Comparison of ENCODE assay signal across 17 cellular contexts in genomic region chr22:20526305-20526627, GRCh38. TPM values are rescaled to one million over a fixed set of nuclear protein-coding genes. Genes with fewer than 3 reads are reported as not detected.
A peak's percentile ranks its signal among the peaks of the same experiment; 100 is the strongest.
DNase-seq lines count a peak whose midpoint lies in the region; ATAC-seq, FAIRE-seq and TF ChIP-seq lines count a peak whose summit lies in the region.
"Had no signal": no experiment of that assay in that cellular context is flagged by ENCODE, and none has a peak within 500 bp of the region (broad histone marks: within the 10 kb centered on the region; RNA-seq: fewer than 3 reads in every experiment).

No MANE protein-coding gene starts in this region.

- H3K79me1 ChIP-seq in mesenchymal stem cell (replicated peaks; ENCODE audit: low read length, poor library complexity, severe bottlenecking), result no peaks in the 10 kb centered on the region

- H3K27ac Mint-ChIP-seq in activated CD4-positive, alpha-beta memory T cell treated with anti-CD3 and anti-CD28 coated beads, Interleukin-2, amount 10 ng/mL, durations not matched to agents 7 days and 5 days, result no peak overlapping the region
- H3K27ac Mint-ChIP-seq: activated naive CD4-positive, alpha-beta T cell treated with anti-CD3 and anti-CD28 coated beads, Interleukin-2, amount 50 U/mL, for 24 hours; IgD-negative memory B cell had no signal

- peak overlapping the region in 1 of 2 experiments; percentile 14 for H3K4ac ChIP-seq in mesenchymal stem cell (ENCODE audit: low read depth in 1 of 2, low read length in 2 of 2)

- H3K36me3 ChIP-seq in left ventricle myocardium inferior (peaks cover 15% of the 10 kb centered on the region), adrenal gland (replicated peaks in 1 of 2) (peaks cover 0 to 7% of the 10 kb centered on the region in 2 donors), mesenchymal stem cell (ENCODE audit: control insufficient read depth in 1 of 2, insufficient read depth in 2 of 2, low read depth in 1 of 2, low read length in 2 of 2) (peaks cover 27 to 28% of the 10 kb centered on the region in 2 experiments)

- TF ChIP-seq POLR2A in adrenal gland (IDR thresholded peaks at IDR 0.05) (no peak), GM12891 (IDR thresholded peaks at IDR 0.05; ENCODE audit: low read depth, low read length) (no peak)

- H2BK5ac ChIP-seq in mesenchymal stem cell (ENCODE audit: low read depth, low read length, poor library complexity, severe bottlenecking), result no peak overlapping the region

- H3K27ac ChIP-seq in left ventricle myocardium inferior (replicated peaks) (peak overlapping the region; percentile 28), adrenal gland (peak overlapping the region in 3 of 5 donors; percentile 43 to 52 (median 48)), mesenchymal stem cell (ENCODE audit: low read length, poor library complexity, severe bottlenecking) (peak overlapping the region; percentile 92)

- H3K4me1 Mint-ChIP-seq in activated CD4-positive, alpha-beta memory T cell treated with anti-CD3 and anti-CD28 coated beads, Interleukin-2, amount 10 ng/mL, durations not matched to agents 7 days and 5 days, result peaks cover 47% of the 10 kb centered on the region

- no peak overlapping the region for H2BK15ac ChIP-seq in mesenchymal stem cell (ENCODE audit: low read depth, poor library complexity, severe bottlenecking)

- no peaks in the 10 kb centered on the region for H3K9me3 Mint-ChIP-seq in activated CD4-positive, alpha-beta memory T cell treated with anti-CD3 and anti-CD28 coated beads, Interleukin-2, amount 10 ng/mL, durations not matched to agents 7 days and 5 days
- H3K9me3 Mint-ChIP-seq: activated naive CD4-positive, alpha-beta T cell treated with anti-CD3 and anti-CD28 coated beads, Interleukin-2, amount 50 U/mL, for 24 hours; IgD-negative memory B cell; stimulated activated naive CD8-positive, alpha-beta T cell treated with anti-CD3 and anti-CD28 coated beads, Interleukin-15, Interleukin-2, amounts not matched to agents 100 ng/mL and 50 ng/mL, for 24 hours had no signal

- H3K18ac ChIP-seq in mesenchymal stem cell (ENCODE audit: low read depth in 1 of 2, low read length in 2 of 2), result no peak overlapping the region

- peak overlapping the region; percentile 60 for H3K9ac ChIP-seq in mesenchymal stem cell (ENCODE audit: low read length)

- H3K14ac ChIP-seq in mesenchymal stem cell (ENCODE audit: low read length in 2 of 2), result no peak overlapping the region

- no peak for TF ChIP-seq CTCF in left ventricle myocardium inferior (IDR thresholded peaks at IDR 0.05; ENCODE audit: borderline replicate concordance)
- TF ChIP-seq CTCF in adrenal gland (IDR thresholded peaks at IDR 0.05), result no peak

- no peak overlapping the region for H2BK120ac ChIP-seq in mesenchymal stem cell (ENCODE audit: low read depth, low read length)

- H3K36me3 Mint-ChIP-seq in activated CD4-positive, alpha-beta memory T cell treated with anti-CD3 and anti-CD28 coated beads, Interleukin-2, amount 10 ng/mL, durations not matched to agents 7 days and 5 days (ENCODE audit: low read depth), result peaks cover 51% of the 10 kb centered on the region

- CTCF ChIA-PET in activated CD4-positive, alpha-beta memory T cell treated with anti-CD3 and anti-CD28 coated beads, Interleukin-2, amount 10 ng/mL, durations not matched to agents 7 days and 5 days (lab: Charles Lee), result interaction anchor here (2.5 kb wide), 1 partner anchor 45 kb away, joined by 7 read pairs; no protein-coding TSS in a partner anchor

- no peak overlapping the region for H3K4me2 ChIP-seq in mesenchymal stem cell (ENCODE audit: low read length, poor library complexity, severe bottlenecking)

- no peak overlapping the region for H3K4me3 Mint-ChIP-seq in activated CD4-positive, alpha-beta memory T cell treated with anti-CD3 and anti-CD28 coated beads, Interleukin-2, amount 10 ng/mL, durations not matched to agents 7 days and 5 days
- H3K4me3 Mint-ChIP-seq: activated naive CD4-positive, alpha-beta T cell treated with anti-CD3 and anti-CD28 coated beads, Interleukin-2, amount 50 U/mL, for 24 hours; IgD-negative memory B cell; stimulated activated naive CD8-positive, alpha-beta T cell treated with anti-CD3 and anti-CD28 coated beads, Interleukin-15, Interleukin-2, amounts not matched to agents 100 ng/mL and 50 ng/mL, for 24 hours had no signal

- H3K9me3 ChIP-seq in left ventricle myocardium inferior (replicated peaks), result no peaks in the 10 kb centered on the region
- no peaks in the 10 kb centered on the region for H3K9me3 ChIP-seq in adrenal gland (replicated peaks in 1 of 3)
- H3K9me3 ChIP-seq in mesenchymal stem cell (ENCODE audit: control insufficient read depth, low read length), result no peaks in the 10 kb centered on the region
- H3K9me3 ChIP-seq: esophagus squamous epithelium had no signal

- no peak for ATAC-seq in left ventricle myocardium superior

- H3K4me1 ChIP-seq in left ventricle myocardium inferior (peaks cover 75% of the 10 kb centered on the region), adrenal gland (replicated peaks in 1 of 2) (peaks cover 38 to 52% of the 10 kb centered on the region in 2 donors), mesenchymal stem cell (ENCODE audit: control insufficient read depth, insufficient read depth, low read depth, low read length) (peaks cover 40% of the 10 kb centered on the region)

- DNase-seq in left ventricle myocardium inferior (no peak), left ventricle myocardium superior (no peak), adrenal gland (no peak), mesenchymal stem cell (no peak), ecto neural progenitor cell (ENCODE audit: low spot score) (no peak), GM12891 (ENCODE audit: insufficient read length, low spot score) (no peak), HCEC 1CT (no peak)
- no peak for DNase-seq in activated CD4-positive, alpha-beta memory T cell treated with anti-CD3 and anti-CD28 coated beads, Interleukin-2, amount 10 ng/mL, durations not matched to agents 7 days and 5 days
- DNase-seq: activated CD4-positive, alpha-beta T cell treated with anti-CD3 and anti-CD28 coated beads for 4 hours; COR-L47; esophagus squamous epithelium; MV-4-11; NCI-H510A treated with DMSO at 0.1 percent for 48 hours had no signal

- peak overlapping the region; percentile 27 for H4K8ac ChIP-seq in mesenchymal stem cell (ENCODE audit: low read length)

- WGBS in adrenal gland, 4 donors, result 83 to 87% (median 84%) methylated on average over 4 of the region's 4 CpGs
- WGBS in mesenchymal stem cell, result 81% methylated on average over 3 of the region's 4 CpGs

- peak overlapping the region in 1 of 2 experiments; percentile 15 for H2BK12ac ChIP-seq in mesenchymal stem cell (ENCODE audit: low read length in 2 of 2)

- no peak for FAIRE-seq in GM12891 (lab: Jason Lieb, UNC)
- FAIRE-seq: bronchial epithelial cell had no signal

- no peak overlapping the region for H3K23ac ChIP-seq in mesenchymal stem cell (ENCODE audit: low read length in 2 of 2)

- H3K4me3 ChIP-seq in left ventricle myocardium inferior (no peak overlapping the region), adrenal gland (no peak overlapping the region), mesenchymal stem cell (ENCODE audit: insufficient read depth in 1 of 2, low read depth in 1 of 2, low read length in 2 of 2) (no peak overlapping the region)
- H3K4me3 ChIP-seq: esophagus squamous epithelium had no signal

- H2AFZ ChIP-seq in mesenchymal stem cell (ENCODE audit: low read depth, low read length), result no peak overlapping the region

- intact Hi-C loops in left ventricle myocardium inferior (cut with micrococcal nuclease) (no loop called here), left ventricle myocardium superior (cut with micrococcal nuclease) (no loop called here), adrenal gland (cut with DNase I) (no loop called here)

- H2AK5ac ChIP-seq in mesenchymal stem cell (ENCODE audit: low read length, severe bottlenecking), result no peak overlapping the region

- no peak overlapping the region for H4K91ac ChIP-seq in mesenchymal stem cell (ENCODE audit: low read length)

- POLR2A ChIA-PET in activated CD4-positive, alpha-beta memory T cell treated with anti-CD3 and anti-CD28 coated beads, Interleukin-2, amount 10 ng/mL, durations not matched to agents 7 days and 5 days (lab: Charles Lee), result interaction anchor here (2.1 to 3.4 kb wide), 2 partner anchors 10 to 18 kb away, joined by 6 to 19 read pairs; partner anchors contain the start of gene MED15

- no peaks in the 10 kb centered on the region for H3K27me3 ChIP-seq in left ventricle myocardium inferior (ENCODE audit: low read depth)
- H3K27me3 ChIP-seq in adrenal gland, result no peaks in the 10 kb centered on the region
- no peaks in the 10 kb centered on the region for H3K27me3 ChIP-seq in mesenchymal stem cell (ENCODE audit: control insufficient read depth in 1 of 2, insufficient read depth in 1 of 2, low read length in 2 of 2)
- H3K27me3 ChIP-seq: esophagus squamous epithelium had no signal

- no peaks in the 10 kb centered on the region for H3K27me3 Mint-ChIP-seq in activated CD4-positive, alpha-beta memory T cell treated with anti-CD3 and anti-CD28 coated beads, Interleukin-2, amount 10 ng/mL, durations not matched to agents 7 days and 5 days
- H3K27me3 Mint-ChIP-seq: activated naive CD4-positive, alpha-beta T cell treated with anti-CD3 and anti-CD28 coated beads, Interleukin-2, amount 50 U/mL, for 24 hours; IgD-negative memory B cell; stimulated activated naive CD8-positive, alpha-beta T cell treated with anti-CD3 and anti-CD28 coated beads, Interleukin-15, Interleukin-2, amounts not matched to agents 100 ng/mL and 50 ng/mL, for 24 hours had no signal

TF ChIP-seq in GM12891, 5 proteins besides CTCF, POLR2A, EP300 and RAD21 (continues in another document):
- TF ChIP-seq TAF1 (IDR thresholded peaks at IDR 0.05; ENCODE audit: low read depth, low read length), result no peak
- TF ChIP-seq PAX5 (IDR thresholded peaks at IDR 0.05; ENCODE audit: insufficient read depth, low read length, severe bottlenecking), result no peak
- TF ChIP-seq POLR2AphosphoS5 (IDR thresholded peaks at IDR 0.05; ENCODE audit: low read depth, low read length), result no peak
- no peak for TF ChIP-seq POU2F2 (IDR thresholded peaks at IDR 0.05; ENCODE audit: low read depth, low read length)

RNA-seq across cellular contexts. Expression of gene MED15, which starts 18.9 kb away (rescaled TPM):
- total RNA-seq in left ventricle myocardium inferior, result 40.3 TPM
- total RNA-seq in left ventricle myocardium superior, result 51.0 TPM
- 100 to 1,000 TPM in 3 of 8 donors, 10 to 100 TPM in 5; 43.3 to 149 (median 82.2) TPM for total RNA-seq in adrenal gland
- polyA plus RNA-seq in adrenal gland, result 100 to 1,000 TPM in 2 of 3 donors, 10 to 100 TPM in 1; 27.8 to 203 (median 197) TPM
- 63.2 TPM for polyA plus RNA-seq in mesenchymal stem cell (2013, experiment 1 of 2)
- polyA plus RNA-seq in mesenchymal stem cell (2013, experiment 2 of 2), result 60.2 TPM
- 40.8 TPM for polyA plus RNA-seq in GM12891 (2012; ENCODE audit: low read depth, missing spikeins)
- 100 to 1,000 TPM; 168 TPM for total RNA-seq in activated CD4-positive, alpha-beta memory T cell treated with anti-CD3 and anti-CD28 coated beads, Interleukin-2, amount 10 ng/mL, durations not matched to agents 7 days and 5 days

RNA-seq across cellular contexts. Expression of gene KLHL22, which starts 30.7 kb away (rescaled TPM):
- total RNA-seq in left ventricle myocardium inferior, result 16.1 TPM
- total RNA-seq in left ventricle myocardium superior, result 14.2 TPM
- 10 to 100 TPM; 15.3 to 38.8 (median 27.6) TPM for total RNA-seq in adrenal gland
- polyA plus RNA-seq in adrenal gland, result 10 to 100 TPM; 18.9 to 35.2 (median 21.9) TPM
- 10.8 TPM for polyA plus RNA-seq in mesenchymal stem cell (2013, experiment 1 of 2)
- 10.8 TPM for polyA plus RNA-seq in mesenchymal stem cell (2013, experiment 2 of 2)
- 12.0 TPM for polyA plus RNA-seq in GM12891 (2012; ENCODE audit: low read depth, missing spikeins)
- 10 to 100 TPM; 31.1 to 32.8 TPM for total RNA-seq in activated CD4-positive, alpha-beta memory T cell treated with anti-CD3 and anti-CD28 coated beads, Interleukin-2, amount 10 ng/mL, durations not matched to agents 7 days and 5 days

Comparison
In these comparisons a context has a peak if more than half of its experiments do, and no peak if none do; other contexts are left out.
1. H3K27ac ChIP-seq: peak in every context shown above with its lines; median percentile 92 in mesenchymal stem cell; 48 in adrenal gland; 28 in left ventricle myocardium inferior.